ENCODE assay signal across 15 cellular contexts in genomic region chr3:158233791-158234190, GRCh38.
DNase-seq lines count a peak whose midpoint lies in the region; ATAC-seq, FAIRE-seq and TF ChIP-seq lines count a peak whose summit lies in the region.
"Had no signal": no experiment of that assay in that cellular context is flagged by ENCODE, and none has a peak within 500 bp of the region (broad histone marks: within the 10 kb centered on the region; RNA-seq: fewer than 3 reads in every experiment).

No MANE protein-coding gene starts in this region.

- no peaks in the 10 kb centered on the region for H3F3A ChIP-seq in neural cell (ENCODE audit: insufficient read depth, low read length, poor library complexity, severe bottlenecking)

- H2AFZ ChIP-seq in neural cell (ENCODE audit: low read depth, low read length): no peak overlapping the region
- H2AFZ ChIP-seq: GM23248 had no signal

- H3K36me3 ChIP-seq in WERI-Rb-1 (no peaks in the 10 kb centered on the region), neural cell (ENCODE audit: insufficient read depth, low read length) (no peaks in the 10 kb centered on the region)

- peak; percentile 96 for TF ChIP-seq EP300 in neural cell (conservative IDR thresholded peaks at IDR 0.05; ENCODE audit: poor library complexity, severe bottlenecking)

- H4K20me1 ChIP-seq in neural cell (ENCODE audit: insufficient read depth): no peaks in the 10 kb centered on the region
- H4K20me1 ChIP-seq: BLaER1 treated with 17β-estradiol and CSF1 and Interleukin-3, amounts not matched to agents 10 nM and 100 nM had no signal

- peak; percentile 99 for FAIRE-seq in D721Med (lab: Jason Lieb, UNC)

- DNase-seq in D721Med (ENCODE audit: insufficient read length, low spot score) (no peak), NCI-H146 treated with DMSO at 0.1 percent for 48 hours (lab: John Stamatoyannopoulos, UW; ENCODE audit: unreplicated experiment) (peak; percentile 16), WERI-Rb-1 (peak; percentile 25), foreskin melanocyte (no peak), left lobe of liver (ENCODE audit: low spot score) (no peak)
- DNase-seq in activated effector memory CD4-positive, alpha-beta T cell treated with anti-CD3 and anti-CD28 coated beads, Interleukin-2, amount 50 U/mL, for 16 hours: no peak
- DNase-seq: Caco-2; CD4-positive, CD25-positive, alpha-beta regulatory T cell; DMS79 treated with DMSO at 0.1 percent for 48 hours; GF-D8; GM23248; HCEC 1CT had no signal

- no peaks in the 10 kb centered on the region for H3K27me3 ChIP-seq in WERI-Rb-1 (ENCODE audit: insufficient read depth, low read depth, severe bottlenecking)
- H3K27me3 ChIP-seq in neural cell (ENCODE audit: insufficient read depth, low read depth, low read length): no peaks in the 10 kb centered on the region
- H3K27me3 ChIP-seq: BLaER1 treated with 17β-estradiol and CSF1 and Interleukin-3, amounts not matched to agents 10 nM and 100 nM had no signal

- no peaks in the 10 kb centered on the region for H3K79me2 ChIP-seq in neural cell (replicated peaks; ENCODE audit: insufficient read depth, low read length)

- no peaks in the 10 kb centered on the region for H3K9me2 ChIP-seq in neural cell (ENCODE audit: insufficient read depth, low read length)

- H3K9me3 ChIP-seq in WERI-Rb-1 (ENCODE audit: severe bottlenecking): no peaks in the 10 kb centered on the region
- H3K9me3 ChIP-seq in neural cell (ENCODE audit: low read length): no peaks in the 10 kb centered on the region
- H3K9me3 ChIP-seq: Caco-2 had no signal

- no peak for ATAC-seq in left lobe of liver

- H3K4me3 ChIP-seq in WERI-Rb-1 (ENCODE audit: low read depth, low read length) (no peak overlapping the region), neural cell (ENCODE audit: low read length) (no peak overlapping the region)
- H3K4me3 ChIP-seq: BLaER1 treated with 17β-estradiol and CSF1 and Interleukin-3, amounts not matched to agents 10 nM and 100 nM; GM23248 had no signal

- no peak overlapping the region for H3K27ac ChIP-seq in WERI-Rb-1
- no peak overlapping the region for H3K27ac ChIP-seq in neural cell (ENCODE audit: low read length)
- H3K27ac ChIP-seq: BLaER1 treated with 17β-estradiol and CSF1 and Interleukin-3, amounts not matched to agents 10 nM and 100 nM; GM23248; HL-60 had no signal

- TF ChIP-seq RAD21 in neural cell (conservative IDR thresholded peaks at IDR 0.05): no peak

- H3K4me2 ChIP-seq in neural cell (ENCODE audit: low read length): no peak overlapping the region
- H3K4me2 ChIP-seq: BLaER1 treated with 17β-estradiol and CSF1 and Interleukin-3, amounts not matched to agents 10 nM and 100 nM had no signal

- no peak overlapping the region for H3K9ac ChIP-seq in neural cell (ENCODE audit: low read length)
- H3K9ac ChIP-seq: BLaER1 treated with 17β-estradiol and CSF1 and Interleukin-3, amounts not matched to agents 10 nM and 100 nM; GM23248 had no signal

- TF ChIP-seq CTCF in D721Med (IDR thresholded peaks at IDR 0.05; ENCODE audit: insufficient read depth, missing control alignments): no peak
- no peak for TF ChIP-seq CTCF in WERI-Rb-1 (IDR thresholded peaks at IDR 0.05; ENCODE audit: low read depth, low read length)
- no peak for TF ChIP-seq CTCF in neural cell (IDR thresholded peaks at IDR 0.05; ENCODE audit: poor library complexity, severe bottlenecking)

TF ChIP-seq in neural cell, 6 proteins besides CTCF, POLR2A, EP300 and RAD21:
- peak; percentile 85 for TF ChIP-seq POLR2AphosphoS5 (IDR thresholded peaks at IDR 0.05)
- peak; percentile 64 for TF ChIP-seq REST (IDR thresholded peaks at IDR 0.05; ENCODE audit: borderline replicate concordance)
- TF ChIP-seq TAF1 (IDR thresholded peaks at IDR 0.05; ENCODE audit: low read depth): no peak

Comparison
In these comparisons a context has a peak if more than half of its experiments do, and no peak if none do; other contexts are left out.
1. DNase-seq: peak in NCI-H146 treated with DMSO at 0.1 percent for 48 hours (single experiment) and WERI-Rb-1 (single experiment); none in D721Med (single experiment), foreskin melanocyte (single experiment), left lobe of liver (single experiment) and activated effector memory CD4-positive, alpha-beta T cell treated with anti-CD3 and anti-CD28 coated beads, Interleukin-2, amount 50 U/mL, for 16 hours (single experiment).